8 cellular contexts compared by ENCODE assay signal in the genomic region with DNA sequence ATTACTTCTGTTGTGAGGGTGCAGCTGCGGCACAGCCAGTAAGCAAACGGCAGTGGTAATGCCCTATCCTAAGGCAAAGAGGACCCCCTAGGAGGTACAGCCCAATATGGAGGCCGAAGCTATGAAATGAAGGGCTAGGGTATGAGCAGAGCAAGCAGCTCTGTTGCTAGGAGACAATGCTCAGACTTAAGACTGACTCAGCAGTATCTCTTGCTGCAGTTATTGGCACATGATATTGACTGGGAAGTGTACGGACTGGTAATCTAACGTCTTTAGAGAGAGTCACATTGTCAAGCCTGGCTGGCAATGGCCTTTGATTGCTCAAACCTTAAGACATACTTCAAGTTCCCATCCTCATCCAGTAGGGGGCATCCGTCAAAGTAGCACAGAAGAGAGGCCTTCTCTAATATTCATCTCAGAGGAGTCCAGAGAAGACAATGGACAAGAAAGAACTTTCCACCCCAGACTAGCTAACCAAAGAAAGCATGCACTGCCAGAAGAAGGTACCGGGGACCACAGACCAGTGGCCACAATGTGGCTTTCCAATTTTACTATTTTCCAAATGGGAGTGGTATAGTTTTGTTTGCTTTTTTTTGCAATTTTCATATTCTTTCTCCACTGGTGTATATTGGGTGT. TPM values are rescaled to one million over a fixed set of nuclear protein-coding genes. Genes with fewer than 3 reads are reported as not detected.
DNase-seq lines count a peak whose midpoint lies in the region; ATAC-seq lines count a peak whose summit lies in the region.

No MANE protein-coding gene starts in this region.

- ATAC-seq in left lobe of liver (peak; percentile 76), HG03457 (IDR thresholded peaks at IDR 0.05; ENCODE audit: unreplicated experiment) (no peak), HG03520 (IDR thresholded peaks at IDR 0.05; ENCODE audit: unreplicated experiment) (no peak)

- DNase-seq in A172 (ENCODE audit: low spot score) (peak; percentile 13), EL (peak; percentile 50), NCI-H187 (lab: John Stamatoyannopoulos, UW) (peak; percentile 5 to 35), astrocyte of the hippocampus (ENCODE audit: low read depth, low spot score) (peak; percentile 48), left lobe of liver (ENCODE audit: low spot score) (no peak), NCI-H2107 (lab: John Stamatoyannopoulos, UW) (no peak)

RNA-seq across cellular contexts. Expression of gene LRFN2, which starts 37.0 kb away (rescaled TPM):
- total RNA-seq in A172 (2014; rRNA removed; shearing (Covaris generic)), result not detected in 2 replicates
- total RNA-seq in left lobe of liver, result 0.05 TPM

Comparison
In these comparisons a context has a peak if more than half of its experiments do, and no peak if none do; other contexts are left out.
1. DNase-seq: peak in A172 (single experiment), EL (single experiment), NCI-H187 (2 of 2) and astrocyte of the hippocampus (single experiment); none in left lobe of liver (single experiment) and NCI-H2107 (single experiment).